ENCODE assay signal across 27 cellular contexts in genomic region chr5:99815-100214, GRCh38. TPM values are rescaled to one million over a fixed set of nuclear protein-coding genes. Genes with fewer than 3 reads are reported as not detected.
DNase-seq lines count a peak whose midpoint lies in the region; ATAC-seq and TF ChIP-seq lines count a peak whose summit lies in the region.
"Had no signal": no experiment of that assay in that cellular context is flagged by ENCODE, and none has a peak within 500 bp of the region (broad histone marks: within the 10 kb centered on the region; RNA-seq: fewer than 3 reads in every experiment).

No MANE protein-coding gene starts in this region.

- H3K4me3 ChIP-seq in BLaER1 treated with 17β-estradiol and CSF1 and Interleukin-3, amounts not matched to agents 10 nM and 100 nM = no peak overlapping the region
- H3K4me3 ChIP-seq: PC-9, thoracic aorta, vagina had no signal

- peaks cover 0 to 34% (median 20%) of the 10 kb centered on the region in 11 experiments; a peak in 14 of 22 replicates for H3K36me3 ChIP-seq in BLaER1 treated with 17β-estradiol and CSF1 and Interleukin-3, amounts not matched to agents 10 nM and 100 nM
- H3K36me3 ChIP-seq: thoracic aorta, vagina had no signal

- H4K20me1 ChIP-seq in BLaER1 treated with 17β-estradiol and CSF1 and Interleukin-3, amounts not matched to agents 10 nM and 100 nM = peaks cover 0 to 27% (median 7%) of the 10 kb centered on the region in 11 experiments; a peak in 13 of 22 replicates

- H3K4me1 ChIP-seq in BLaER1 treated with 17β-estradiol and CSF1 and Interleukin-3, amounts not matched to agents 10 nM and 100 nM = peaks cover 12 to 69% (median 51%) of the 10 kb centered on the region in 10 experiments; a peak in 19 of 20 replicates
- H3K4me1 ChIP-seq: parathyroid adenoma, vagina had no signal

- H3K27me3 ChIP-seq in BLaER1 treated with 17β-estradiol and CSF1 and Interleukin-3, amounts not matched to agents 10 nM and 100 nM = no peaks in the 10 kb centered on the region
- H3K27me3 ChIP-seq: vagina had no signal

- peak overlapping the region; percentile 24 for H3K27ac Mint-ChIP-seq in mesothelial cell of epicardium
- H3K27ac Mint-ChIP-seq: activated naive CD8-positive, alpha-beta T cell; activated T-helper 2 cell treated with anti-CD3 and anti-CD28 coated beads, Interferon-gamma antibody, Interleukin-2, Interleukin-4, amounts not matched to agents 10 μg/mL and 5 μg/mL and 100 μg/mL, durations not matched to agents 14 hours and 24 hours and 36 hours; CD4-positive, alpha-beta memory T cell; nephron had no signal

- ATAC-seq in GM18519 (IDR thresholded peaks at IDR 0.05; ENCODE audit: low FRiP score, unreplicated experiment) = no peak
- ATAC-seq: sciatic nerve; stimulated activated naive CD8-positive, alpha-beta T cell treated with anti-CD3 and anti-CD28 coated beads, Interleukin-15, Interleukin-2, amounts not matched to agents 100 U/mL and 50 U/mL, for 24 hours had no signal

- peak overlapping the region in 7 of 11 experiments; percentile 1 to 54 (median 38); a peak in 10 of 22 replicates for H3K4me2 ChIP-seq in BLaER1 treated with 17β-estradiol and CSF1 and Interleukin-3, amounts not matched to agents 10 nM and 100 nM
- H3K4me2 ChIP-seq: PC-9 had no signal

- peak; percentile 78 for DNase-seq in NCI-H1105 treated with DMSO at 0.1 percent for 48 hours (lab: John Stamatoyannopoulos, UW)
- peak; percentile 29 for DNase-seq in NCI-H345 (lab: John Stamatoyannopoulos, UW)
- DNase-seq in mesothelial cell of epicardium (ENCODE audit: low spot score in 2 of 2, unreplicated experiment in 2 of 2) = no peak
- DNase-seq in mesenteric fat pad (ENCODE audit: low spot score) = no peak
- no peak for DNase-seq in DMS53 (lab: John Stamatoyannopoulos, UW)
- DNase-seq: activated CD4-positive, alpha-beta T cell treated with anti-CD3 and anti-CD28 coated beads, Interleukin-2, amount 50 U/mL, for 4 hours; activated CD8-positive, alpha-beta memory T cell treated with anti-CD3 and anti-CD28 coated beads, Interleukin-2, amount 50 U/mL, for 4 hours; aorta; CD4-positive, alpha-beta memory T cell; GOT3; islet precursor cell; Kasumi-1; MV-4-11; PC-9; SHP77; stimulated activated naive CD8-positive, alpha-beta T cell treated with anti-CD3 and anti-CD28 coated beads, Interleukin-15, Interleukin-2, amounts not matched to agents 100 U/mL and 50 U/mL, for 24 hours; T1000 had no signal

- peaks cover 5% of the 10 kb centered on the region for H3K27me3 Mint-ChIP-seq in mesothelial cell of epicardium (ENCODE audit: low read depth)

- no peaks in the 10 kb centered on the region for H3K9me3 ChIP-seq in BLaER1 treated with 17β-estradiol and CSF1 and Interleukin-3, amounts not matched to agents 10 nM and 100 nM (replicated peaks in 1 of 11)
- H3K9me3 ChIP-seq: thoracic aorta, vagina had no signal

- no peak for TF ChIP-seq CTCF in mesothelial cell of epicardium (IDR thresholded peaks at IDR 0.05; ENCODE audit: unreplicated experiment)

- no peaks in the 10 kb centered on the region for H3K9me3 Mint-ChIP-seq in mesothelial cell of epicardium
- H3K9me3 Mint-ChIP-seq: activated T-helper 2 cell treated with anti-CD3 and anti-CD28 coated beads, Interferon-gamma antibody, Interleukin-2, Interleukin-4, amounts not matched to agents 10 μg/mL and 5 μg/mL and 100 μg/mL, durations not matched to agents 14 hours and 24 hours and 36 hours; nephron had no signal

- no peak overlapping the region for H3K4me3 Mint-ChIP-seq in mesothelial cell of epicardium
- H3K4me3 Mint-ChIP-seq: activated naive CD8-positive, alpha-beta T cell; CD4-positive, alpha-beta memory T cell; nephron had no signal

- peaks cover 32% of the 10 kb centered on the region for H3K4me1 Mint-ChIP-seq in mesothelial cell of epicardium
- H3K4me1 Mint-ChIP-seq: CD4-positive, alpha-beta memory T cell had no signal

- no peak overlapping the region for H3K27ac ChIP-seq in BLaER1 treated with 17β-estradiol and CSF1 and Interleukin-3, amounts not matched to agents 10 nM and 100 nM
- H3K27ac ChIP-seq: parathyroid adenoma, PC-9, thoracic aorta, vagina had no signal

- no peak overlapping the region for H3K9ac ChIP-seq in BLaER1 treated with 17β-estradiol and CSF1 and Interleukin-3, amounts not matched to agents 10 nM and 100 nM
- H3K9ac ChIP-seq: parathyroid adenoma had no signal

- H3K36me3 Mint-ChIP-seq in mesothelial cell of epicardium = peaks cover 6% of the 10 kb centered on the region
- H3K36me3 Mint-ChIP-seq: activated naive CD8-positive, alpha-beta T cell; CD4-positive, alpha-beta memory T cell had no signal

RNA-seq across cellular contexts. Expression of gene PLEKHG4B, which starts 7.8 kb away (rescaled TPM):
- total RNA-seq in mesothelial cell of epicardium (65.6 to 71.2 TPM (median 70.0 TPM) in 3 replicates), mesenteric fat pad (not detected)
- total RNA-seq: activated T-helper 2 cell treated with anti-CD3 and anti-CD28 coated beads, Interferon-gamma antibody, Interleukin-2, Interleukin-4, amounts not matched to agents 10 μg/mL and 5 μg/mL and 100 μg/mL, durations not matched to agents 14 hours and 24 hours and 36 hours; CD4-positive, alpha-beta memory T cell; endothelial cell of umbilical vein; PC-9 had no signal

Comparison
In these comparisons a context has a peak if more than half of its experiments do, and no peak if none do; other contexts are left out.
1. DNase-seq: peak in NCI-H1105 treated with DMSO at 0.1 percent for 48 hours (single experiment) and NCI-H345 (single experiment); none in mesothelial cell of epicardium (0 of 2), mesenteric fat pad (single experiment) and DMS53 (single experiment).
2. RNA of gene PLEKHG4B, which starts 7.8 kb away (total RNA-seq): 65.6 to 71.2 TPM in mesothelial cell of epicardium; not detected in mesenteric fat pad (single experiment); every median in the first group is over 10 times any median in the second.